In the genomic region with DNA sequence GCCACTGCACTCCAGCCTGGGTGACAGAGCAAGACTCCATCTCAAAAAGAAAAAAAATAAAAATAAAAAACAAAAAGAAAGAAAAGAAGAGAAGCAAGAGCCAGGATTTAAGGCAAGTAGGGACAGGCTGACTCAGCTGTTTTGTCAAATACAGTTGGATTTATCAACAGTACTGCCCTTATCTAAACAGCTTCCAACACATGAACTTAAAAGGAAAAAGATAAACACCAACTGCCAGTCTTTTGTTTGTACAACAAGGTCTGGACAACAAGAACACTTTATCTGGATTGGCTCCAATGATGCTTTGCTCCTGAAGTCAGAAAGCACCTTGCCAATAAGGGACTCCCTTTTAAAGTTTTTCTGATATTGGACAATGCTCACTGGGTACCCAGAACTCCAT, we compare ENCODE assay signal across 9 cellular contexts.
"Had no signal": no experiment of that assay in that cellular context is flagged by ENCODE, and none has a peak within 500 bp of the region (broad histone marks: within the 10 kb centered on the region; RNA-seq: fewer than 3 reads in every experiment).

No MANE protein-coding gene starts in this region.

- H3K4me3 ChIP-seq: GM23248, HAP-1 had no signal

- H3K9me3 ChIP-seq: HAP-1 had no signal

- H3K36me3 ChIP-seq: HAP-1 had no signal

- H3K4me1 ChIP-seq: HAP-1 had no signal

- DNase-seq: GM23248, GOT3, H7, HFFc6, Karpas-422, KBM-7 had no signal

- ATAC-seq: HCT116 had no signal

- H3K27ac ChIP-seq: GM23248, KMS-11 had no signal
